ENCODE assay signal across 10 cellular contexts in genomic region chr2:207734264-207734635, GRCh38. TPM values are rescaled to one million over a fixed set of nuclear protein-coding genes. Genes with fewer than 3 reads are reported as not detected.
A peak's percentile ranks its signal among the peaks of the same experiment; 100 is the strongest.
DNase-seq lines count a peak whose midpoint lies in the region; ATAC-seq and TF ChIP-seq lines count a peak whose summit lies in the region.
"Had no signal": no experiment of that assay in that cellular context is flagged by ENCODE, and none has a peak within 500 bp of the region (broad histone marks: within the 10 kb centered on the region; RNA-seq: fewer than 3 reads in every experiment).

No MANE protein-coding gene starts in this region.

- H3K27me3 ChIP-seq in stomach = no peaks in the 10 kb centered on the region
- H3K27me3 ChIP-seq: SJSA1 had no signal

- ATAC-seq in GM19397 (IDR thresholded peaks at IDR 0.05; ENCODE audit: unreplicated experiment) (no peak), HG03439 (IDR thresholded peaks at IDR 0.05; ENCODE audit: unreplicated experiment) (no peak)

- peaks cover 0 to 13% (median 3%) of the 10 kb centered on the region in 4 donors for H3K4me1 ChIP-seq in stomach
- H3K4me1 ChIP-seq: SJSA1 had no signal

- H3K9me3 ChIP-seq in stomach = no peaks in the 10 kb centered on the region
- H3K9me3 ChIP-seq: SJSA1 had no signal

- H3K27ac ChIP-seq in stomach = peak overlapping the region in 1 of 5 donors; percentile 20
- H3K27ac ChIP-seq: SJSA1 had no signal

- intact Hi-C loops in stomach (cut with DNase I; ENCODE audit: low total_unique reads) = no loop called here

- 13 to 32% (median 28%) methylated on average over 3 of the region's 3 CpGs for WGBS in stomach, 5 donors

- peak; percentile 63 for DNase-seq in NCI-H1694 treated with DMSO at 0.1 percent for 48 hours (lab: John Stamatoyannopoulos, UW)
- DNase-seq in NCI-H1694 (lab: John Stamatoyannopoulos, UW) = no peak
- DNase-seq in OCI-M1 (lab: John Stamatoyannopoulos, UW) = peak; percentile 66
- peak; percentile 74 for DNase-seq in fibroblast of peridontal ligament (ENCODE audit: extremely low read depth)
- no peak for DNase-seq in stomach
- no peak for DNase-seq in activated T-cell treated with anti-CD3 and anti-CD28 coated beads for 4 hours
- DNase-seq: CD4-positive, CD25-positive, alpha-beta regulatory T cell had no signal

- TF ChIP-seq CTCF in stomach (IDR thresholded peaks at IDR 0.05) = peak in 4 of 7 experiments; percentile 25 to 58 (median 38)

- peaks cover 6 to 30% (median 16%) of the 10 kb centered on the region in 4 donors for H3K36me3 ChIP-seq in stomach

- no peak for TF ChIP-seq POLR2A in stomach (IDR thresholded peaks at IDR 0.05)

- no peak for TF ChIP-seq EP300 in stomach (IDR thresholded peaks at IDR 0.05)

- H3K4me3 ChIP-seq in stomach = no peak overlapping the region
- H3K4me3 ChIP-seq: SJSA1 had no signal

RNA-seq across cellular contexts. Expression of gene CCNYL1, which starts 22.8 kb away (rescaled TPM):
- 10 to 100 TPM; 11.1 to 29.8 (median 16.1) TPM for total RNA-seq in stomach
- polyA plus RNA-seq in stomach = 10 to 100 TPM in 2 of 3 donors, 1 to 10 TPM in 1; 4.2 to 11.3 (median 10.2) TPM

RNA-seq across cellular contexts. Expression of gene FZD5, which starts 35.5 kb away (rescaled TPM):
- total RNA-seq in stomach = 10 to 100 TPM; 13.4 to 62.0 (median 30.7) TPM
- 1 to 10 TPM; 2.3 to 4.8 (median 2.7) TPM for polyA plus RNA-seq in stomach

Comparison
In these comparisons a context has a peak if more than half of its experiments do, and no peak if none do; other contexts are left out.
1. DNase-seq: peak in NCI-H1694 treated with DMSO at 0.1 percent for 48 hours (single experiment), OCI-M1 (single experiment) and fibroblast of peridontal ligament (single experiment); none in NCI-H1694 (single experiment), stomach (single experiment) and activated T-cell treated with anti-CD3 and anti-CD28 coated beads for 4 hours (single experiment).